In the genomic region with DNA sequence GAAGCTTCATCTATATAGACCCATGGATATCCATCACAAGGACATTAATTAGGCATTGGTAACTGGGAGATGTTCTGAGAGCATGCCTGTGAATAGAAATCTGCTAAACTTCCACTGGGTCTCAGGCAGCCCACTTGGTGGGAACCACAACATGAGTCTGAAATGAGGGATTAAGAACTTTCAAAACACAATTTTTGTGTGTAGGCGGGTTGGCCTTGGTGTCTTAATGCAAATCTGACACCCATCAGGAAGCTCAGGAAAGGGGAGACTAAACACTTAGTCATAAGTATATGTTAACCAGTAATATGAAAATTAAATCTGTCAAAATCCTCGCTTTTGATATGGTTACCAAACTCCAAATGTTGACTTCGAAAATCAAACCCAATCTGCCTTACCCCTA, we compare ENCODE assay signal across 10 cellular contexts.
"Had no signal": no experiment of that assay in that cellular context is flagged by ENCODE, and none has a peak within 500 bp of the region (broad histone marks: within the 10 kb centered on the region; RNA-seq: fewer than 3 reads in every experiment).

No MANE protein-coding gene starts in this region.

- FAIRE-seq: HepG2 had no signal

- H3K27ac Mint-ChIP-seq: HFFc6, IgD-negative memory B cell had no signal

- H3K27me3 Mint-ChIP-seq: IgD-negative memory B cell had no signal

- H3K4me1 Mint-ChIP-seq: IgD-negative memory B cell had no signal

- H3K4me3 ChIP-seq: GM23248, HAP-1 had no signal

- H2AFZ ChIP-seq: GM23248 had no signal

- H3K36me3 ChIP-seq: HAP-1 had no signal

- H3K9me3 ChIP-seq: HAP-1 had no signal

- H3K9me3 Mint-ChIP-seq: HFFc6, IgD-negative memory B cell had no signal

- H3K27ac ChIP-seq: GM23248, HL-60 had no signal

- ATAC-seq: HCT116, HepG2 had no signal

- H3K9ac ChIP-seq: GM23248 had no signal

- DNase-seq: GM23248, GOT3, H7, HFFc6, KBM-7 had no signal

- H3K4me3 Mint-ChIP-seq: HFFc6, IgD-negative memory B cell had no signal
